ENCODE assay signal across 26 cellular contexts in genomic region chr16:66222756-66223155, GRCh38.
DNase-seq lines count a peak whose midpoint lies in the region; ATAC-seq, FAIRE-seq and TF ChIP-seq lines count a peak whose summit lies in the region.
"Had no signal": no experiment of that assay in that cellular context is flagged by ENCODE, and none has a peak within 500 bp of the region (broad histone marks: within the 10 kb centered on the region; RNA-seq: fewer than 3 reads in every experiment).

No MANE protein-coding gene starts in this region.

- intact Hi-C loops in posterior vena cava (cut with DNase I): no loop called here
- intact Hi-C loops in activated T-helper 2 cell treated with anti-CD3 and anti-CD28 coated beads, Interferon-gamma antibody, Interleukin-2, Interleukin-4, amounts not matched to agents 10 μg/mL and 5 μg/mL and 100 μg/mL, durations not matched to agents 14 hours and 24 hours and 36 hours (cut with micrococcal nuclease): no loop called here

- no peaks in the 10 kb centered on the region for H4K20me1 ChIP-seq in GM23248 (ENCODE audit: insufficient read depth)
- no peaks in the 10 kb centered on the region for H4K20me1 ChIP-seq in keratinocyte (ENCODE audit: control insufficient read depth, extremely low read depth, insufficient read depth, low read length)

- peaks cover 3% of the 10 kb centered on the region for H3K27me3 Mint-ChIP-seq in endothelial cell (ENCODE audit: unreplicated experiment)
- peaks cover 3% of the 10 kb centered on the region for H3K27me3 Mint-ChIP-seq in activated T-helper 2 cell treated with anti-CD3 and anti-CD28 coated beads, Interferon-gamma antibody, Interleukin-2, Interleukin-4, amounts not matched to agents 10 μg/mL and 5 μg/mL and 100 μg/mL, durations not matched to agents 14 hours and 24 hours and 36 hours (ENCODE audit: low read depth)

- no peak for TF ChIP-seq CTCF in bronchial epithelial cell (IDR thresholded peaks at IDR 0.05; ENCODE audit: insufficient read depth, low read length, severe bottlenecking)
- no peak for TF ChIP-seq CTCF in keratinocyte (optimal IDR thresholded peaks at IDR 0.05 in 1 of 3, IDR thresholded peaks at IDR 0.05 in 1 of 3, conservative IDR thresholded peaks at IDR 0.05 in 1 of 3; ENCODE audit: extremely low read depth in 1 of 3, insufficient read depth in 2 of 3, low read length in 3 of 3)
- TF ChIP-seq CTCF in endothelial cell (IDR thresholded peaks at IDR 0.05; ENCODE audit: unreplicated experiment): no peak
- TF ChIP-seq CTCF in omental fat pad (IDR thresholded peaks at IDR 0.05): no peak

- ATAC-seq in omental fat pad (ENCODE audit: low FRiP score) (no peak), HG03175 (IDR thresholded peaks at IDR 0.05; ENCODE audit: unreplicated experiment) (no peak)
- ATAC-seq: A549, HepG2, K562, Panc1 had no signal

- no peaks in the 10 kb centered on the region for H3K9me3 ChIP-seq in GM23248 (ENCODE audit: low read depth)
- H3K9me3 ChIP-seq in keratinocyte (ENCODE audit: control insufficient read depth, low read depth, low read length): no peaks in the 10 kb centered on the region
- H3K9me3 ChIP-seq: A549, SK-N-SH had no signal

- H2AFZ ChIP-seq in GM23248 (no peak overlapping the region), keratinocyte (ENCODE audit: control insufficient read depth, low read length) (no peak overlapping the region)

- H3K27ac ChIP-seq in GM23248: no peak overlapping the region
- no peak overlapping the region for H3K27ac ChIP-seq in keratinocyte (ENCODE audit: control insufficient read depth, insufficient read depth, low read length)
- H3K27ac ChIP-seq: A549 had no signal

- H3K79me2 ChIP-seq in GM23248 (ENCODE audit: insufficient read depth) (no peaks in the 10 kb centered on the region), keratinocyte (ENCODE audit: control insufficient read depth, insufficient read depth, low read length) (no peaks in the 10 kb centered on the region)

- DNase-seq in GM23248 (peak; percentile 43), bronchial epithelial cell (ENCODE audit: low read depth) (peak; percentile 76), keratinocyte (ENCODE audit: low read depth, low spot score) (no peak), posterior vena cava (ENCODE audit: low spot score) (peak; percentile 25), endothelial cell (ENCODE audit: low spot score) (no peak), omental fat pad (ENCODE audit: low spot score) (no peak)
- no peak for DNase-seq in activated T-helper 2 cell treated with anti-CD3 and anti-CD28 coated beads, Interferon-gamma antibody, Interleukin-2, Interleukin-4, amounts not matched to agents 10 μg/mL and 5 μg/mL and 100 μg/mL, durations not matched to agents 14 hours and 24 hours and 36 hours (ENCODE audit: low spot score)
- DNase-seq: Calu3, DMS79 treated with DMSO at 0.1 percent for 48 hours, GF-D8, Kasumi-1, NCI-H1105 treated with DMSO at 0.1 percent for 48 hours, NCI-H146, NCI-H1930, NCI-H2107, NCI-H524 treated with DMSO at 0.1 percent for 48 hours, NCI-H82, SHP77 treated with DMSO at 0.1 percent for 48 hours, SK-N-SH had no signal

- no peaks in the 10 kb centered on the region for H3K9me1 ChIP-seq in keratinocyte (ENCODE audit: control insufficient read depth, extremely low read depth, insufficient read depth, low read length)

- dilution Hi-C loops in keratinocyte (cut with MboI; ENCODE audit: extremely low pct_ligation_motif_present, low sequenced_read_pairs): no loop called here

- H3K4me3 ChIP-seq in GM23248 (no peak overlapping the region), bronchial epithelial cell (ENCODE audit: low read depth, low read length) (no peak overlapping the region), keratinocyte (ENCODE audit: control insufficient read depth in 2 of 3, extremely low read depth in 1 of 3, insufficient read depth in 2 of 3, low read depth in 1 of 3, low read length in 3 of 3) (no peak overlapping the region)
- H3K4me3 ChIP-seq: A549, K562 had no signal

- H3K4me1 ChIP-seq in GM23248 (ENCODE audit: insufficient read depth): peaks cover 13% of the 10 kb centered on the region
- H3K4me1 ChIP-seq in keratinocyte (ENCODE audit: control insufficient read depth, extremely low read depth, insufficient read depth, low read length): peaks cover 6% of the 10 kb centered on the region
- H3K4me1 ChIP-seq: A549 had no signal

- WGBS in GM23248 (ENCODE audit: low coverage in 1 of 2, low lambda C conversion rate in 2 of 2, missing lambda C conversion rate in 2 of 2), 2 experiments: 77 to 85% methylated on average over 1 of the region's 1 CpG

- peaks cover 3% of the 10 kb centered on the region for H3K4me1 Mint-ChIP-seq in endothelial cell (ENCODE audit: unreplicated experiment)
- no peaks in the 10 kb centered on the region for H3K4me1 Mint-ChIP-seq in activated T-helper 2 cell treated with anti-CD3 and anti-CD28 coated beads, Interferon-gamma antibody, Interleukin-2, Interleukin-4, amounts not matched to agents 10 μg/mL and 5 μg/mL and 100 μg/mL, durations not matched to agents 14 hours and 24 hours and 36 hours (ENCODE audit: low read depth)

- H3K27ac Mint-ChIP-seq in endothelial cell (ENCODE audit: unreplicated experiment): no peak overlapping the region
- no peak overlapping the region for H3K27ac Mint-ChIP-seq in activated T-helper 2 cell treated with anti-CD3 and anti-CD28 coated beads, Interferon-gamma antibody, Interleukin-2, Interleukin-4, amounts not matched to agents 10 μg/mL and 5 μg/mL and 100 μg/mL, durations not matched to agents 14 hours and 24 hours and 36 hours

- H3K4me2 ChIP-seq in GM23248 (ENCODE audit: unreplicated experiment) (peak overlapping the region; percentile 39), keratinocyte (ENCODE audit: control insufficient read depth, extremely low read depth, insufficient read depth, low read depth, low read length) (no peak overlapping the region)
- H3K4me2 ChIP-seq: A549, SK-N-SH had no signal

- no peaks in the 10 kb centered on the region for H3K36me3 Mint-ChIP-seq in endothelial cell (ENCODE audit: low read depth, unreplicated experiment)
- H3K36me3 Mint-ChIP-seq in activated T-helper 2 cell treated with anti-CD3 and anti-CD28 coated beads, Interferon-gamma antibody, Interleukin-2, Interleukin-4, amounts not matched to agents 10 μg/mL and 5 μg/mL and 100 μg/mL, durations not matched to agents 14 hours and 24 hours and 36 hours (ENCODE audit: low read depth): no peaks in the 10 kb centered on the region

- H3K9me3 Mint-ChIP-seq in endothelial cell (ENCODE audit: unreplicated experiment): no peaks in the 10 kb centered on the region
- H3K9me3 Mint-ChIP-seq in activated T-helper 2 cell treated with anti-CD3 and anti-CD28 coated beads, Interferon-gamma antibody, Interleukin-2, Interleukin-4, amounts not matched to agents 10 μg/mL and 5 μg/mL and 100 μg/mL, durations not matched to agents 14 hours and 24 hours and 36 hours: no peaks in the 10 kb centered on the region

- FAIRE-seq in bronchial epithelial cell (lab: Jason Lieb, UNC) (no peak), keratinocyte (lab: Jason Lieb, UNC) (peak; percentile 34)
- FAIRE-seq: A549, GM12892, H54, HepG2, K562 had no signal

- H3K36me3 ChIP-seq in GM23248 (ENCODE audit: low read depth) (no peaks in the 10 kb centered on the region), bronchial epithelial cell (ENCODE audit: control insufficient read depth, insufficient read depth, low read length) (no peaks in the 10 kb centered on the region), keratinocyte (ENCODE audit: control insufficient read depth in 2 of 2, extremely low read depth in 1 of 2, insufficient read depth in 2 of 2, low read length in 2 of 2) (no peaks in the 10 kb centered on the region)

- H3K4me3 Mint-ChIP-seq in endothelial cell (ENCODE audit: unreplicated experiment): no peak overlapping the region
- no peak overlapping the region for H3K4me3 Mint-ChIP-seq in activated T-helper 2 cell treated with anti-CD3 and anti-CD28 coated beads, Interferon-gamma antibody, Interleukin-2, Interleukin-4, amounts not matched to agents 10 μg/mL and 5 μg/mL and 100 μg/mL, durations not matched to agents 14 hours and 24 hours and 36 hours (ENCODE audit: low read depth)

- in situ Hi-C loops in GM23248 (cut with MboI): no loop called here

- H3F3A ChIP-seq in GM23248 (ENCODE audit: insufficient read depth): no peaks in the 10 kb centered on the region

- H3K27me3 ChIP-seq in GM23248 (replicated peaks; ENCODE audit: insufficient read depth) (no peaks in the 10 kb centered on the region), bronchial epithelial cell (ENCODE audit: control insufficient read depth, insufficient read depth, low read length) (no peaks in the 10 kb centered on the region), keratinocyte (ENCODE audit: control insufficient read depth, extremely low read depth, insufficient read depth, low read length) (no peaks in the 10 kb centered on the region)

- H3K9me2 ChIP-seq in GM23248 (ENCODE audit: insufficient read depth): no peaks in the 10 kb centered on the region
- H3K9me2 ChIP-seq: SK-N-SH had no signal

- H3K9ac ChIP-seq in GM23248 (no peak overlapping the region), keratinocyte (ENCODE audit: control insufficient read depth, extremely low read depth, insufficient read depth, low read length) (no peak overlapping the region)
- H3K9ac ChIP-seq: SK-N-SH had no signal

Comparison
In these comparisons a context has a peak if more than half of its experiments do, and no peak if none do; other contexts are left out.
1. DNase-seq: peak in GM23248 (single experiment), bronchial epithelial cell (single experiment) and posterior vena cava (single experiment); none in keratinocyte (single experiment), endothelial cell (single experiment), omental fat pad (single experiment) and activated T-helper 2 cell treated with anti-CD3 and anti-CD28 coated beads, Interferon-gamma antibody, Interleukin-2, Interleukin-4, amounts not matched to agents 10 μg/mL and 5 μg/mL and 100 μg/mL, durations not matched to agents 14 hours and 24 hours and 36 hours (single experiment).